ENCODE assay signal across 1 cellular context in genomic region chr22:42265321-42265720, GRCh38.
TF ChIP-seq lines count a peak whose summit lies in the region.

No MANE protein-coding gene starts in this region.

TF ChIP-seq in GM23338, 12 proteins besides CTCF, POLR2A, EP300 and RAD21 (continued from another document):
- TF ChIP-seq ZNF462 (CRISPR knock-in tag; IDR thresholded peaks at IDR 0.05) (no peak), REST (IDR thresholded peaks at IDR 0.05; ENCODE audit: unreplicated experiment) (no peak), NANOG (IDR thresholded peaks at IDR 0.05; ENCODE audit: borderline replicate concordance) (no peak), EZH2 (IDR thresholded peaks at IDR 0.05; ENCODE audit: low read depth, unreplicated experiment) (no peak), STAT1 (IDR thresholded peaks at IDR 0.05; ENCODE audit: unreplicated experiment) (no peak), ZNF114 (CRISPR knock-in tag; IDR thresholded peaks at IDR 0.05) (no peak), CREB1 (CRISPR knock-in tag; IDR thresholded peaks at IDR 0.05; ENCODE audit: low read depth) (no peak), ZNF331 (CRISPR knock-in tag; IDR thresholded peaks at IDR 0.05; ENCODE audit: low read depth) (no peak)
